ENCODE assay signal across 8 cellular contexts in genomic region chr11:58578136-58578634, GRCh38. TPM values are rescaled to one million over a fixed set of nuclear protein-coding genes. Genes with fewer than 3 reads are reported as not detected.
DNase-seq lines count a peak whose midpoint lies in the region; ATAC-seq and TF ChIP-seq lines count a peak whose summit lies in the region.

No MANE protein-coding gene starts in this region.

- peaks cover 73 to 83% (median 81%) of the 10 kb centered on the region in 3 donors for H3K4me1 Mint-ChIP-seq in CD8-positive, alpha-beta memory T cell
- peaks cover 51% of the 10 kb centered on the region for H3K4me1 Mint-ChIP-seq in activated CD4-positive, alpha-beta T cell treated with anti-CD3 and anti-CD28 coated beads, Interleukin-2, amount 10 ng/mL, durations not matched to agents 7 days and 5 days

- no peaks in the 10 kb centered on the region for H3K36me3 ChIP-seq in CD8-positive, alpha-beta memory T cell (ENCODE audit: insufficient read depth, low read length)
- no peaks in the 10 kb centered on the region for H3K36me3 ChIP-seq in colonic mucosa

- DNase-seq in CD8-positive, alpha-beta memory T cell, result peak; percentile 87 to 97 (median 96)
- DNase-seq in NCI-H524 treated with DMSO at 0.1 percent for 48 hours (lab: John Stamatoyannopoulos, UW) (peak; percentile 97), colonic mucosa (peak; percentile 96), kidney glomerular epithelial cell (lab: John Stamatoyannopoulos, UW) (peak; percentile 100)
- DNase-seq in activated CD4-positive, alpha-beta T cell treated with anti-CD3 and anti-CD28 coated beads, Interleukin-2, amount 10 ng/mL, durations not matched to agents 7 days and 5 days, result peak; percentile 94
- DNase-seq in stimulated activated CD4-positive, alpha-beta T cell treated with anti-CD3 and anti-CD28 coated beads, Interleukin-15, amount 100 ng/mL, for 48 hours (ENCODE audit: low read depth in 2 of 2), result peak; percentile 83 to 88

- no peaks in the 10 kb centered on the region for H3K27me3 ChIP-seq in CD8-positive, alpha-beta memory T cell (ENCODE audit: insufficient read depth, low read length, poor library complexity, severe bottlenecking)
- no peaks in the 10 kb centered on the region for H3K27me3 ChIP-seq in colonic mucosa

- H3K27me3 Mint-ChIP-seq in CD8-positive, alpha-beta memory T cell, result peaks cover 0 to 16% of the 10 kb centered on the region in 2 donors
- H3K27me3 Mint-ChIP-seq in activated CD4-positive, alpha-beta T cell treated with anti-CD3 and anti-CD28 coated beads, Interleukin-2, amount 10 ng/mL, durations not matched to agents 7 days and 5 days, result no peaks in the 10 kb centered on the region

- CTCF ChIA-PET in CD8-positive, alpha-beta memory T cell (lab: Charles Lee), result interaction anchor here (1.2 to 5.2 kb wide), 5 partner anchors 10 to 53 kb away, joined by 4 to 73 read pairs (median 4); no protein-coding TSS in a partner anchor
- CTCF ChIA-PET in activated CD4-positive, alpha-beta T cell treated with anti-CD3 and anti-CD28 coated beads, Interleukin-2, amount 10 ng/mL, durations not matched to agents 7 days and 5 days (lab: Charles Lee), result interaction anchor here (0.5 to 4.7 kb wide), 6 partner anchors 10 to 1153 kb away, joined by 3 to 32 read pairs (median 3); no protein-coding TSS in a partner anchor

- H3K4me3 Mint-ChIP-seq in CD8-positive, alpha-beta memory T cell, result peak overlapping the region; percentile 88 to 99 (median 97)
- H3K4me3 Mint-ChIP-seq in activated CD4-positive, alpha-beta T cell treated with anti-CD3 and anti-CD28 coated beads, Interleukin-2, amount 10 ng/mL, durations not matched to agents 7 days and 5 days, result peak overlapping the region; percentile 85

- H3K27ac Mint-ChIP-seq in CD8-positive, alpha-beta memory T cell, result peak overlapping the region; percentile 99 to 100 (median 100)
- H3K27ac Mint-ChIP-seq in activated CD4-positive, alpha-beta T cell treated with anti-CD3 and anti-CD28 coated beads, Interleukin-2, amount 10 ng/mL, durations not matched to agents 7 days and 5 days, result peak overlapping the region; percentile 99

- TF ChIP-seq CTCF in colonic mucosa (IDR thresholded peaks at IDR 0.05), result no peak

- H3K9me3 Mint-ChIP-seq in CD8-positive, alpha-beta memory T cell, result no peaks in the 10 kb centered on the region
- H3K9me3 Mint-ChIP-seq in activated CD4-positive, alpha-beta T cell treated with anti-CD3 and anti-CD28 coated beads, Interleukin-2, amount 10 ng/mL, durations not matched to agents 7 days and 5 days, result no peaks in the 10 kb centered on the region

- POLR2A ChIA-PET in CD8-positive, alpha-beta memory T cell (lab: Charles Lee), result interaction anchor here (1.0 to 2.6 kb wide), 5 partner anchors 10 to 1037 kb away, joined by 3 to 24 read pairs (median 3); partner anchors contain the start of genes FAM111A and OSBP
- POLR2A ChIA-PET in activated CD4-positive, alpha-beta T cell treated with anti-CD3 and anti-CD28 coated beads, Interleukin-2, amount 10 ng/mL, durations not matched to agents 7 days and 5 days (lab: Charles Lee), result no interaction called here

- intact Hi-C loops in colonic mucosa (cut with DNase I), result loop anchor here (10.0 kb wide), 2 partner anchors 47 to 97 kb away; partner anchors contain the start of gene CNTF

- H3K9me3 ChIP-seq in CD8-positive, alpha-beta memory T cell (ENCODE audit: low read length), result no peaks in the 10 kb centered on the region
- H3K9me3 ChIP-seq in colonic mucosa, result no peaks in the 10 kb centered on the region

- H3K4me1 ChIP-seq in CD8-positive, alpha-beta memory T cell (ENCODE audit: insufficient read depth, low read length), result peaks cover 63% of the 10 kb centered on the region
- peaks cover 21% of the 10 kb centered on the region for H3K4me1 ChIP-seq in colonic mucosa

- H3K36me3 Mint-ChIP-seq in CD8-positive, alpha-beta memory T cell, result peaks cover 4 to 51% (median 5%) of the 10 kb centered on the region in 3 donors
- peaks cover 34% of the 10 kb centered on the region for H3K36me3 Mint-ChIP-seq in activated CD4-positive, alpha-beta T cell treated with anti-CD3 and anti-CD28 coated beads, Interleukin-2, amount 10 ng/mL, durations not matched to agents 7 days and 5 days (ENCODE audit: low read depth)

- H3K4me3 ChIP-seq in CD8-positive, alpha-beta memory T cell (ENCODE audit: low read length), result peak overlapping the region; percentile 83
- H3K4me3 ChIP-seq in colonic mucosa, result peak overlapping the region; percentile 89

- peak; percentile 24 for ATAC-seq in HG03135 (IDR thresholded peaks at IDR 0.05; ENCODE audit: unreplicated experiment)
- ATAC-seq in GM18867 (IDR thresholded peaks at IDR 0.05; ENCODE audit: unreplicated experiment), result no peak

- peak overlapping the region; percentile 85 to 99 for H3K9ac ChIP-seq in colonic mucosa (ENCODE audit: low read depth in 2 of 2, low read length in 2 of 2)

- peak overlapping the region; percentile 99 for H3K27ac ChIP-seq in CD8-positive, alpha-beta memory T cell (ENCODE audit: low read depth, low read length)
- peak overlapping the region; percentile 100 for H3K27ac ChIP-seq in colonic mucosa

RNA-seq across cellular contexts. Expression of gene ZFP91, which starts 0.7 kb away (rescaled TPM):
- 10 to 100 TPM; 61.0 to 61.7 TPM for total RNA-seq in CD8-positive, alpha-beta memory T cell
- 6.9 TPM for polyA plus RNA-seq in CD8-positive, alpha-beta memory T cell
- 10 to 100 TPM; 48.8 to 60.9 TPM for total RNA-seq in activated CD4-positive, alpha-beta T cell treated with anti-CD3 and anti-CD28 coated beads, Interleukin-2, amount 10 ng/mL, durations not matched to agents 7 days and 5 days
- total RNA-seq in colonic mucosa, result 10 to 100 TPM; 60.9 to 92.0 TPM

RNA-seq across cellular contexts. Expression of gene LPXN, which starts 2.5 kb away (rescaled TPM):
- 100 to 1,000 TPM; 168 to 175 TPM for total RNA-seq in CD8-positive, alpha-beta memory T cell
- 264 TPM for polyA plus RNA-seq in CD8-positive, alpha-beta memory T cell
- total RNA-seq in activated CD4-positive, alpha-beta T cell treated with anti-CD3 and anti-CD28 coated beads, Interleukin-2, amount 10 ng/mL, durations not matched to agents 7 days and 5 days, result 100 to 1,000 TPM; 148 to 208 TPM
- total RNA-seq in colonic mucosa, result 1 to 10 TPM; 7.8 to 10.0 TPM

RNA-seq across cellular contexts. Expression of gene CNTF, which starts 44.3 kb away (rescaled TPM):
- 1 to 10 TPM; 2.9 to 3.4 TPM for total RNA-seq in CD8-positive, alpha-beta memory T cell
- polyA plus RNA-seq in CD8-positive, alpha-beta memory T cell, result not detected
- total RNA-seq in activated CD4-positive, alpha-beta T cell treated with anti-CD3 and anti-CD28 coated beads, Interleukin-2, amount 10 ng/mL, durations not matched to agents 7 days and 5 days, result 1 to 10 TPM; 2.9 to 3.7 TPM
- 1 to 10 TPM; 1.8 to 2.1 TPM for total RNA-seq in colonic mucosa

Comparison
In these comparisons a context has a peak if more than half of its experiments do, and no peak if none do; other contexts are left out.
1. RNA of gene LPXN, which starts 2.5 kb away (total RNA-seq): 148 to 208 TPM in activated CD4-positive, alpha-beta T cell treated with anti-CD3 and anti-CD28 coated beads, Interleukin-2, amount 10 ng/mL, durations not matched to agents 7 days and 5 days and 168 to 175 TPM in CD8-positive, alpha-beta memory T cell; 7.8 to 10.0 TPM in colonic mucosa; every median in the first group is over 10 times any median in the second.
2. Peak in every context shown above with its lines, with median percentiles within 50 percentile points of each other: DNase-seq.